ENCODE assay signal across 10 cellular contexts in the genomic region with DNA sequence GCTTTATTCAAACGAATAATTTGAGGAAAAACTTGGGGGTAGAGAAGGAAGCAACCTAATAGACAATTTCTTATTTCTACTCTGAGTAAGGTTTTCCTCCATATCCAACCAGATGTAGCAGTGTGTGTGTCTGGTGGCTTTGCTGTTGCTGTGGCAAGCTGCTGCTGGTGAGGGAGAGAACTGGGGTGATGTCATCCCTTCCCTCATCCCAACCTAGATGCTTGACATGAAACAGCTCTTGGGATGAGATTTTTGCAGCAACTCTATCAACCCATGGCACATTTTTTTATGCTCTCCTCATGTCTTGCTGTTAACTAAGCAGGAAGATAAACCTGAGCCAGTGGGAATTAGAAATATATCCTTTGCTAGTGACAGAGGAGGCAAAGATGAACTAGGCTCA.
A peak's percentile ranks its signal among the peaks of the same experiment; 100 is the strongest.
DNase-seq lines count a peak whose midpoint lies in the region; ATAC-seq, FAIRE-seq and TF ChIP-seq lines count a peak whose summit lies in the region.
"Had no signal": no experiment of that assay in that cellular context is flagged by ENCODE, and none has a peak within 500 bp of the region (broad histone marks: within the 10 kb centered on the region; RNA-seq: fewer than 3 reads in every experiment).

No MANE protein-coding gene starts in this region.

- DNase-seq in DMS 273 (lab: John Stamatoyannopoulos, UW; ENCODE audit: unreplicated experiment) (peak; percentile 29), DMS 273 treated with DMSO at 0.1 percent for 48 hours (lab: John Stamatoyannopoulos, UW) (no peak), choroid plexus epithelial cell (ENCODE audit: low read depth) (peak; percentile 89), left lobe of liver (ENCODE audit: low spot score) (no peak), urothelium cell line (ENCODE audit: low spot score) (peak; percentile 7), NCI-H748 treated with DMSO at 0.1 percent for 48 hours (lab: John Stamatoyannopoulos, UW) (no peak), NCI-H1048 (lab: John Stamatoyannopoulos, UW) (no peak), NCI-H1417 (lab: John Stamatoyannopoulos, UW) (no peak)
- DNase-seq: cortex of kidney, NCI-H2227 treated with DMSO at 0.1 percent for 48 hours had no signal

- H3K4me3 ChIP-seq in choroid plexus epithelial cell (ENCODE audit: low read depth, low read length), result no peak overlapping the region

- no peak for TF ChIP-seq CTCF in choroid plexus epithelial cell (conservative IDR thresholded peaks at IDR 0.05; ENCODE audit: low read depth, low read length)

- ATAC-seq in left lobe of liver, result peak; percentile 27

- no peak for FAIRE-seq in urothelium cell line (lab: Jason Lieb, UNC)

Comparison
In these comparisons a context has a peak if more than half of its experiments do, and no peak if none do; other contexts are left out.
1. DNase-seq: peak in DMS 273 (single experiment), choroid plexus epithelial cell (single experiment) and urothelium cell line (single experiment); none in DMS 273 treated with DMSO at 0.1 percent for 48 hours (single experiment), left lobe of liver (single experiment), NCI-H748 treated with DMSO at 0.1 percent for 48 hours (single experiment), NCI-H1048 (single experiment) and NCI-H1417 (0 of 3).